9 cellular contexts compared by ENCODE assay signal in genomic region chr3:43503067-43503728, GRCh38.
DNase-seq lines count a peak whose midpoint lies in the region; ATAC-seq, FAIRE-seq and TF ChIP-seq lines count a peak whose summit lies in the region.
"Had no signal": no experiment of that assay in that cellular context is flagged by ENCODE, and none has a peak within 500 bp of the region (broad histone marks: within the 10 kb centered on the region; RNA-seq: fewer than 3 reads in every experiment).

No MANE protein-coding gene starts in this region.

- peak; percentile 37 for FAIRE-seq in HepG2 (lab: Jason Lieb, UNC)

- no peaks in the 10 kb centered on the region for H3K36me3 ChIP-seq in HepG2 (replicated peaks in 1 of 2; ENCODE audit: control insufficient read depth in 1 of 2, insufficient read depth in 2 of 2, low read length in 2 of 2)
- H3K36me3 ChIP-seq: BLaER1 had no signal

- H3K79me2 ChIP-seq in HepG2 (ENCODE audit: insufficient read depth, low read length) = no peaks in the 10 kb centered on the region

- H3K27ac ChIP-seq in HepG2 (ENCODE audit: extremely low read length, insufficient read depth, low read length) = no peak overlapping the region
- H3K27ac ChIP-seq: BLaER1 had no signal

- TF ChIP-seq EP300 in HepG2 (IDR thresholded peaks at IDR 0.05; ENCODE audit: low read depth in 2 of 2, low read length in 2 of 2) (no peak), HepG2 (CRISPR knock-in tag; IDR thresholded peaks at IDR 0.05; ENCODE audit: borderline replicate concordance) (no peak)

- no peak for TF ChIP-seq POLR2A in HepG2 (IDR thresholded peaks at IDR 0.05; ENCODE audit: insufficient read depth in 1 of 2, low read depth in 2 of 2, low read length in 2 of 2)

- no peak overlapping the region for H3K4me2 ChIP-seq in HepG2 (ENCODE audit: low read depth, low read length)
- H3K4me2 ChIP-seq: BLaER1 had no signal

- TF ChIP-seq RAD21 in HepG2 (CRISPR knock-in tag; IDR thresholded peaks at IDR 0.05) = no peak

- in situ Hi-C loops in astrocyte of the spinal cord (cut with HindIII; ENCODE audit: low sequenced_read_pairs) (no loop called here), HepG2 (cut with HindIII; ENCODE audit: extremely low pct_ligation_motif_present, low pct_unique_long_range_greater_than_20kb) (loop anchor here (10.0 to 25.0 kb wide), 2 partner anchors 278 to 541 kb away; no protein-coding TSS in a partner anchor)

- CTCF ChIA-PET in HepG2 (lab: Yijun Ruan, JAX; ENCODE audit: low intra/inter-chr PET ratio, low total read pairs) = interaction anchor here (1.5 kb wide), 1 partner anchor 542 kb away, joined by 6 read pairs; no protein-coding TSS in a partner anchor

- H3K4me3 ChIP-seq in astrocyte of the spinal cord (ENCODE audit: low read depth, low read length) (no peak overlapping the region), HepG2 (replicated peaks in 1 of 3; ENCODE audit: insufficient read depth in 1 of 3, low read depth in 2 of 3, low read length in 3 of 3) (no peak overlapping the region)
- H3K4me3 ChIP-seq: BLaER1 had no signal

- H4K20me1 ChIP-seq in HepG2 (ENCODE audit: insufficient read depth, low read length) = no peaks in the 10 kb centered on the region
- H4K20me1 ChIP-seq: BLaER1 had no signal

- intact Hi-C loops in HepG2 (cut with micrococcal nuclease; ENCODE audit: unreplicated experiment) = loop anchor here (10.0 kb wide), 1 partner anchor 278 kb away; no protein-coding TSS in a partner anchor

- no peaks in the 10 kb centered on the region; a peak in 1 of 5 replicates for H3K27me3 ChIP-seq in HepG2 (ENCODE audit: control insufficient read depth in 1 of 2, insufficient read depth in 2 of 2, low read length in 2 of 2)
- H3K27me3 ChIP-seq: BLaER1 had no signal

- no peaks in the 10 kb centered on the region for H3K9me3 ChIP-seq in HepG2 (ENCODE audit: low read length)
- H3K9me3 ChIP-seq: BLaER1 had no signal

- peak; percentile 19 for DNase-seq in NCI-H1092 treated with DMSO at 0.1 percent for 48 hours (lab: John Stamatoyannopoulos, UW)
- no peak for DNase-seq in NCI-H1092 (lab: John Stamatoyannopoulos, UW)
- DNase-seq in NCI-H2107 (lab: John Stamatoyannopoulos, UW) = peak; percentile 37
- DNase-seq in astrocyte of the spinal cord (ENCODE audit: low read depth, low spot score) = peak; percentile 57
- peak; percentile 15 for DNase-seq in HepG2 (ENCODE audit: low spot score)
- no peak for DNase-seq in stimulated activated CD4-positive, alpha-beta T cell treated with anti-CD3 and anti-CD28 coated beads, Interleukin-2, amount 100 ng/mL, for 24 hours
- no peak for DNase-seq in hepatic stellate cell (ENCODE audit: low spot score)

- ATAC-seq in HepG2 = no peak; the same call in 2 of the 3 replicates
- no peak for ATAC-seq in HG02588 (IDR thresholded peaks at IDR 0.05; ENCODE audit: unreplicated experiment)

- 31% methylated on average over 2 of the region's 2 CpGs for WGBS in HepG2 (ENCODE audit: low lambda C conversion rate)

- no peaks in the 10 kb centered on the region for H3K4me1 ChIP-seq in HepG2 (ENCODE audit: insufficient read depth, low read length)
- H3K4me1 ChIP-seq: BLaER1 had no signal

- no TSS peak for BruUV-seq in HepG2 (replicated peaks; lab: Mats Ljungman, UMichigan)

- no peak overlapping the region for H2AFZ ChIP-seq in HepG2 (ENCODE audit: low read length)

- POLR2A ChIA-PET in HepG2 (lab: Yijun Ruan, JAX) = no interaction called here

- peak; percentile 33 for TF ChIP-seq CTCF in astrocyte of the spinal cord (IDR thresholded peaks at IDR 0.05; ENCODE audit: low read depth, low read length)
- TF ChIP-seq CTCF in HepG2 (CRISPR knock-in tag; IDR thresholded peaks at IDR 0.05) = peak; percentile 43

- no peak overlapping the region for H3K9ac ChIP-seq in HepG2 (ENCODE audit: insufficient read depth, low read depth, low read length)
- H3K9ac ChIP-seq: BLaER1 had no signal

TF ChIP-seq in HepG2, 621 proteins besides CTCF, POLR2A, EP300 and RAD21:
- peak; percentile 54 for TF ChIP-seq STAG1 (CRISPR knock-in tag; IDR thresholded peaks at IDR 0.05)
- TF ChIP-seq SMC3 (IDR thresholded peaks at IDR 0.05; ENCODE audit: low read length) = peak; percentile 42; the same call in 1 of the 2 replicates
- TF ChIP-seq ZMYM4 (CRISPR knock-in tag; IDR thresholded peaks at IDR 0.05) = no peak
- no peak for TF ChIP-seq ZNF451 (CRISPR knock-in tag; IDR thresholded peaks at IDR 0.05)
- TF ChIP-seq MATR3 (CRISPR knock-in tag; IDR thresholded peaks at IDR 0.05) = no peak

Comparison
In these comparisons a context has a peak if more than half of its experiments do, and no peak if none do; other contexts are left out.
1. DNase-seq: peak in NCI-H1092 treated with DMSO at 0.1 percent for 48 hours (single experiment), NCI-H2107 (single experiment), astrocyte of the spinal cord (single experiment) and HepG2 (single experiment); none in NCI-H1092 (single experiment), stimulated activated CD4-positive, alpha-beta T cell treated with anti-CD3 and anti-CD28 coated beads, Interleukin-2, amount 100 ng/mL, for 24 hours (0 of 2) and hepatic stellate cell (single experiment).